ENCODE assay signal across 12 cellular contexts in genomic region chr9:133888048-133888778, GRCh38.
DNase-seq lines count a peak whose midpoint lies in the region; ATAC-seq, FAIRE-seq and TF ChIP-seq lines count a peak whose summit lies in the region.
"Had no signal": no experiment of that assay in that cellular context is flagged by ENCODE, and none has a peak within 500 bp of the region (broad histone marks: within the 10 kb centered on the region; RNA-seq: fewer than 3 reads in every experiment).

No MANE protein-coding gene starts in this region.

- H2AFZ ChIP-seq in HepG2 (ENCODE audit: low read length) = no peak overlapping the region

- TF ChIP-seq EP300 in HepG2 (IDR thresholded peaks at IDR 0.05; ENCODE audit: low read depth in 2 of 2, low read length in 2 of 2) (peak in 1 of 2 experiments; percentile 66; a peak in 2 of 4 replicates), HepG2 (CRISPR knock-in tag; IDR thresholded peaks at IDR 0.05; ENCODE audit: borderline replicate concordance) (peak; percentile 39; the same call in 1 of the 2 replicates)

- peak; percentile 24 for ATAC-seq in HepG2
- no peak for ATAC-seq in HG03159 (IDR thresholded peaks at IDR 0.05; ENCODE audit: unreplicated experiment)
- ATAC-seq in GM19395 (IDR thresholded peaks at IDR 0.05; ENCODE audit: unreplicated experiment) = no peak
- ATAC-seq: activated naive CD8-positive, alpha-beta T cell treated with anti-CD3 and anti-CD28 coated beads, Interleukin-2, amount 50 U/mL, for 24 hours had no signal

- TF ChIP-seq RAD21 in HepG2 (CRISPR knock-in tag; IDR thresholded peaks at IDR 0.05) = 0 out of 2 replicates have a peak, but pooled peaks have one; percentile 12

- CTCF ChIA-PET in Caco-2 (lab: Charles Lee) (no interaction called here), HepG2 (lab: Yijun Ruan, JAX; ENCODE audit: low intra/inter-chr PET ratio, low total read pairs) (no interaction called here)

- WGBS in HepG2 (ENCODE audit: low lambda C conversion rate) = 9% methylated on average over 19 of the region's 25 CpGs

- intact Hi-C loops in Caco-2 (cut with micrococcal nuclease; ENCODE audit: unreplicated experiment) = no loop called here
- intact Hi-C loops in HepG2 (cut with micrococcal nuclease; ENCODE audit: unreplicated experiment) = no loop called here
- intact Hi-C loops in posterior vena cava (cut with DNase I) = no loop called here

- H3K4me3 Mint-ChIP-seq in Caco-2 (ENCODE audit: unreplicated experiment) = peak overlapping the region; percentile 13
- H3K4me3 Mint-ChIP-seq: activated CD4-positive, alpha-beta memory T cell treated with anti-CD3 and anti-CD28 coated beads, Interleukin-2, amount 10 ng/mL, durations not matched to agents 7 days and 5 days; activated naive CD8-positive, alpha-beta T cell treated with anti-CD3 and anti-CD28 coated beads, Interleukin-2, amount 50 U/mL, for 24 hours had no signal

- H3K27me3 ChIP-seq in Caco-2 (replicated peaks; ENCODE audit: control insufficient read depth, insufficient read depth, low read length) = no peaks in the 10 kb centered on the region
- no peaks in the 10 kb centered on the region for H3K27me3 ChIP-seq in HepG2 (ENCODE audit: control insufficient read depth in 1 of 2, insufficient read depth in 2 of 2, low read length in 2 of 2)
- H3K27me3 ChIP-seq: spleen had no signal

- FAIRE-seq in HepG2 (lab: Jason Lieb, UNC) = peak; percentile 84

- H3K4me1 ChIP-seq in Caco-2 = peaks cover 57% of the 10 kb centered on the region
- peaks cover 92% of the 10 kb centered on the region for H3K4me1 ChIP-seq in HepG2 (ENCODE audit: insufficient read depth, low read length)

- peak in 1 of 2 experiments; percentile 49; a peak in 1 of 4 replicates for TF ChIP-seq POLR2A in HepG2 (IDR thresholded peaks at IDR 0.05; ENCODE audit: insufficient read depth in 1 of 2, low read depth in 2 of 2, low read length in 2 of 2)

- H3K9ac ChIP-seq in HepG2 (ENCODE audit: insufficient read depth, low read depth, low read length) = peak overlapping the region; percentile 75

- peaks cover 7% of the 10 kb centered on the region; the same call in 1 of the 2 replicates for H4K20me1 ChIP-seq in HepG2 (ENCODE audit: insufficient read depth, low read length)

- in situ Hi-C loops in HepG2 (cut with HindIII; ENCODE audit: extremely low pct_ligation_motif_present, low pct_unique_long_range_greater_than_20kb) = no loop called here

- H3K79me2 ChIP-seq in HepG2 (ENCODE audit: insufficient read depth, low read length) = peaks cover 67% of the 10 kb centered on the region

- H3K27ac ChIP-seq in HepG2 (ENCODE audit: extremely low read length, insufficient read depth, low read length) = peak overlapping the region; percentile 95

- POLR2A ChIA-PET in Caco-2 (lab: Charles Lee) = no interaction called here
- POLR2A ChIA-PET in HepG2 (lab: Yijun Ruan, JAX) = interaction anchor here (0.9 to 1.6 kb wide), 5 partner anchors 9 to 105 kb away, joined by 3 to 9 read pairs (median 7); no protein-coding TSS in a partner anchor

- H3K4me2 ChIP-seq in HepG2 (ENCODE audit: low read depth, low read length) = peak overlapping the region; percentile 78

- peaks cover 37% of the 10 kb centered on the region for H3K36me3 Mint-ChIP-seq in Caco-2 (ENCODE audit: insufficient read depth, unreplicated experiment)

- H3K36me3 ChIP-seq in Caco-2 (ENCODE audit: control insufficient read depth, insufficient read depth, low read length) (no peaks in the 10 kb centered on the region), HepG2 (replicated peaks in 1 of 2; ENCODE audit: control insufficient read depth in 1 of 2, insufficient read depth in 2 of 2, low read length in 2 of 2) (no peaks in the 10 kb centered on the region)

- H3K4me3 ChIP-seq in Caco-2 (ENCODE audit: low read depth, low read length) (peak overlapping the region; percentile 12), HepG2 (replicated peaks in 1 of 3; ENCODE audit: insufficient read depth in 1 of 3, low read depth in 2 of 3, low read length in 3 of 3) (peak overlapping the region in 2 of 3 experiments; percentile 2 to 58; a peak in 1 of 6 replicates)
- H3K4me3 ChIP-seq: spleen had no signal

- TF ChIP-seq CTCF in Caco-2 (IDR thresholded peaks at IDR 0.05; ENCODE audit: insufficient read depth in 1 of 2, low read depth in 1 of 2, low read length in 1 of 2, severe bottlenecking in 1 of 2, unreplicated experiment in 1 of 2) = no peak
- no peak; the same call in 1 of the 2 replicates for TF ChIP-seq CTCF in HepG2 (CRISPR knock-in tag; IDR thresholded peaks at IDR 0.05)

- BruUV-seq in Caco-2 (replicated peaks; lab: Mats Ljungman, UMichigan) = no TSS peak
- BruUV-seq in HepG2 (replicated peaks; lab: Mats Ljungman, UMichigan) = no TSS peak

- no peaks in the 10 kb centered on the region for H3K9me3 ChIP-seq in Caco-2
- H3K9me3 ChIP-seq in HepG2 (ENCODE audit: low read length) = no peaks in the 10 kb centered on the region
- H3K9me3 ChIP-seq: spleen had no signal

- H3K4me1 Mint-ChIP-seq in Caco-2 (ENCODE audit: low read depth, unreplicated experiment) = peaks cover 38% of the 10 kb centered on the region
- H3K4me1 Mint-ChIP-seq: activated CD4-positive, alpha-beta memory T cell treated with anti-CD3 and anti-CD28 coated beads, Interleukin-2, amount 10 ng/mL, durations not matched to agents 7 days and 5 days; activated naive CD8-positive, alpha-beta T cell treated with anti-CD3 and anti-CD28 coated beads, Interleukin-2, amount 50 U/mL, for 24 hours had no signal

- no peaks in the 10 kb centered on the region for H3K27me3 Mint-ChIP-seq in Caco-2 (ENCODE audit: insufficient read depth, unreplicated experiment)
- H3K27me3 Mint-ChIP-seq: activated CD4-positive, alpha-beta memory T cell treated with anti-CD3 and anti-CD28 coated beads, Interleukin-2, amount 10 ng/mL, durations not matched to agents 7 days and 5 days; activated naive CD8-positive, alpha-beta T cell treated with anti-CD3 and anti-CD28 coated beads, Interleukin-2, amount 50 U/mL, for 24 hours had no signal

- peak overlapping the region; percentile 89 for H3K27ac Mint-ChIP-seq in Caco-2 (ENCODE audit: unreplicated experiment)
- H3K27ac Mint-ChIP-seq: activated CD4-positive, alpha-beta memory T cell treated with anti-CD3 and anti-CD28 coated beads, Interleukin-2, amount 10 ng/mL, durations not matched to agents 7 days and 5 days; activated naive CD8-positive, alpha-beta T cell treated with anti-CD3 and anti-CD28 coated beads, Interleukin-2, amount 50 U/mL, for 24 hours had no signal

- peak; percentile 63 to 90 for DNase-seq in Caco-2
- peak; percentile 23 for DNase-seq in NCI-H128 (lab: John Stamatoyannopoulos, UW; ENCODE audit: unreplicated experiment)
- DNase-seq in SK-N-DZ (ENCODE audit: low spot score) = peak; percentile 79
- peak; percentile 83 for DNase-seq in HepG2 (ENCODE audit: low spot score)
- no peak for DNase-seq in posterior vena cava (ENCODE audit: low spot score)
- no peak for DNase-seq in SKM-1 (lab: John Stamatoyannopoulos, UW; ENCODE audit: unreplicated experiment)
- DNase-seq: activated CD4-positive, alpha-beta memory T cell treated with anti-CD3 and anti-CD28 coated beads, Interleukin-2, amount 10 ng/mL, durations not matched to agents 7 days and 5 days; activated naive CD8-positive, alpha-beta T cell treated with anti-CD3 and anti-CD28 coated beads, Interleukin-2, amount 50 U/mL, for 24 hours; NCI-H2171 treated with DMSO at 0.1 percent for 48 hours; spleen had no signal

- H3K9me3 Mint-ChIP-seq in Caco-2 (ENCODE audit: unreplicated experiment) = no peaks in the 10 kb centered on the region
- H3K9me3 Mint-ChIP-seq: activated CD4-positive, alpha-beta memory T cell treated with anti-CD3 and anti-CD28 coated beads, Interleukin-2, amount 10 ng/mL, durations not matched to agents 7 days and 5 days; activated naive CD8-positive, alpha-beta T cell treated with anti-CD3 and anti-CD28 coated beads, Interleukin-2, amount 50 U/mL, for 24 hours had no signal

TF ChIP-seq in HepG2, 621 proteins besides CTCF, POLR2A, EP300 and RAD21 (continues in another document):
- TF ChIP-seq POLR2AphosphoS5 (IDR thresholded peaks at IDR 0.05; ENCODE audit: low read depth, low read length) (no peak), ZNF609 (CRISPR knock-in tag; IDR thresholded peaks at IDR 0.05; ENCODE audit: borderline replicate concordance) (peak; percentile 84; the same call in 1 of the 2 replicates), GTF3A (CRISPR knock-in tag; conservative IDR thresholded peaks at IDR 0.05) (0 out of 2 replicates have a peak, but pooled peaks have one; percentile 43)

Comparison
In these comparisons a context has a peak if more than half of its experiments do, and no peak if none do; other contexts are left out.
1. DNase-seq: peak in Caco-2 (2 of 2), NCI-H128 (single experiment), SK-N-DZ (single experiment) and HepG2 (single experiment); none in posterior vena cava (single experiment) and SKM-1 (single experiment).